ENCODE assay signal across 23 cellular contexts in the genomic region with DNA sequence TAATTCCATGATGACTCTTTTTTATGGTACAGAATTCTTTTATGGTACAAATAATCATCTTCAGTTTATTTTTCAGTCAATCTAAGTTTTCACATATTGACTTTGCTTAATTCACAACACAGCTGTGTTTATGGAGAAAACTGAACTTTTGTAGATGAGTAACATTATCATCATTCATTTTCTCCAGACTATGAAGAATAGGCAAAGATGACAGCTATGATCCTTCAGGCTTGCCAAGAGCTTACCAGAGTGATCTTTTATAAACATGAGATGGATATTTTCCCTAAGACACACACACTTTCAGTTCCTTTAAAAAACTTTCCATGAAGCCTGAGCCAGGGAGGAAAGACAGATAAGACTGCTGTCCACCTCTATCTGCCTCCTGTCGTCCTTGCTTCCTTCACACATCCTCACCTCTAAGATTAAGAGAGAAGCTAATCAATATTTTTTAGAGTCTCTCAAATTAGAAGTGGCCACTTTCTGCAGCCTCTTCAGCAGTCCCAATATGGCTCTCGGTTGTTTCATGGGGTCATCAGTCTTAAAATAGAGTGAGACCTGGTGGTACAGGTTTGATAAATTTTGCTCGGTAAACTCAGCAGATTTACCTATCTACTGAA.
"Had no signal": no experiment of that assay in that cellular context is flagged by ENCODE, and none has a peak within 500 bp of the region (broad histone marks: within the 10 kb centered on the region; RNA-seq: fewer than 3 reads in every experiment).

No MANE protein-coding gene starts in this region.

- H3K27ac ChIP-seq: esophagus squamous epithelium, heart left ventricle, psoas muscle, spleen, testis, transverse colon had no signal

- H3K4me1 ChIP-seq: esophagus squamous epithelium, heart left ventricle, psoas muscle, spleen, testis, transverse colon had no signal

- H3K4me3 ChIP-seq: esophagus squamous epithelium, heart left ventricle, lung, psoas muscle, spleen, testis, transverse colon had no signal

- H3K36me3 ChIP-seq: esophagus squamous epithelium, heart left ventricle, spleen, transverse colon had no signal

- H3K9me3 ChIP-seq: esophagus squamous epithelium, psoas muscle, testis, transverse colon had no signal

- H3K27me3 ChIP-seq: esophagus squamous epithelium, heart left ventricle, spleen, testis, transverse colon had no signal

- DNase-seq: cerebellar nuclear complex; dermis blood vessel endothelial cell; esophagus squamous epithelium; foreskin melanocyte; heart left ventricle; hippocampal formation; kidney glomerular epithelial cell; mesenchymal stem cell; midbrain; naive thymus-derived CD4-positive, alpha-beta T cell; nephron progenitor cell; psoas muscle; retina; spleen; stimulated activated CD4-positive, alpha-beta T cell treated with anti-CD3 and anti-CD28 coated beads, Interleukin-15, amount 100 ng/mL, for 24 hours; stimulated activated CD4-positive, alpha-beta T cell treated with anti-CD3 and anti-CD28 coated beads, Interleukin-1b, Interleukin-23, amount 100 ng/mL, for 48 hours; stimulated activated CD4-positive, alpha-beta T cell treated with anti-CD3 and anti-CD28 coated beads, Interleukin-4, amount 100 ng/mL, for 24 hours; testis; transverse colon had no signal

- ATAC-seq: left lobe of liver; naive thymus-derived CD4-positive, alpha-beta T cell; psoas muscle; sciatic nerve; stimulated activated memory B cell treated with anti-CD40 and anti-IgM and Interleukin-4, amounts not matched to agents 10 μg/mL and 1 μg/mL and 100 μg/mL, for 72 hours had no signal
